ENCODE assay signal across 19 cellular contexts in the genomic region with DNA sequence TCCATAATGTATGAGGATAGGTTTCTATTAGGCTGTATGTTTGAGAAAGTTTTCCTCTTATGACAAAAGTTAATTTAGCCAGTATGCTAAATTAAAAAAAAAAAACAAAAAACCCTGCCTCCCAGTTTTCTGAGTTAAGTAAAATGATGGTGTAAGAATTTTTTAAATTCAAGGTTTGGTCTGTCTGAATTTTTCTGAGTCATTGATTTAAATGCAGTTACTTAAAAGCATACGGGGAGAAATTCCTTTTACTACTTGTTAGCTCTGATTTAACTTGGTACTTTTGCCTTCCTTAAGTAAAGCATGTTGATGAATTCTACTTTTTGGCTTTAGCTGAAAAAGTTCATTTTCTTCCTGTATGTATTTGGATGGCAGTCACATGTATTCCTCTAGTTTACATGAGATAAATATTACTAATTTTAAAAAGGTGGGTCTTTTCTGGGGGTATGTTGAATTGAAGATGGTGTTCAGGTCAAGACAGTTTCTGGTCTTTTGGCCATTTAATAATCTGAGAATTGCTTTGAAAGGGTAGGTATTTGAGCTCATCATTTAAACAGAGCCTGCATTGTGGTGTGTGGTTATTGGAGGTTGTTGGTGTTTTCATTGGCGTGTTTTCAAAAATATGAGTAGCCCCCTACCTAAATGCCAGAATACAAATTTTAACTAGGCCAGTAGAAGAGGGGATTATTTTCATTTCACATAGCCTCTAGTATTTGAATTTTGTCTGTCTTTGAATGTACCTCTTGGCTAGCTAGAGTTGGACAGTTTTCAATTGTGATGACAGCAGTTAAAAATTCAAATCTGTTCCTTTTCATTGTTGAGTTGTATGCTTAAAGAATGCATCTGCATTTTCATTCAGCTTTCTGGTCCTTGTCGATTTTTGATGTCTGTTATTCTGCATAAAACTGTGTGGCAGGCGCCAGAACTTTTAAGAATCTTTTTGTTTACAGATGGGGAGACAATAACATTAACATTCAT.
DNase-seq lines count a peak whose midpoint lies in the region; ATAC-seq, FAIRE-seq and TF ChIP-seq lines count a peak whose summit lies in the region.
"Had no signal": no experiment of that assay in that cellular context is flagged by ENCODE, and none has a peak within 500 bp of the region (broad histone marks: within the 10 kb centered on the region; RNA-seq: fewer than 3 reads in every experiment).

No MANE protein-coding gene starts in this region.

- H3K18ac ChIP-seq in H9 (ENCODE audit: insufficient read length, low read depth, low read length): no peak overlapping the region

- H3K9ac ChIP-seq in H9 (ENCODE audit: extremely low read depth, insufficient read length, low read length) (no peak overlapping the region), astrocyte (ENCODE audit: low read length) (no peak overlapping the region), smooth muscle cell (ENCODE audit: low read depth) (no peak overlapping the region)

- DNase-seq in H9 (no peak), astrocyte (ENCODE audit: low read depth) (peak; percentile 67), fibroblast of the aortic adventitia (ENCODE audit: low read depth) (peak; percentile 70), smooth muscle cell (lab: John Stamatoyannopoulos, UW; ENCODE audit: unreplicated experiment) (no peak), putamen (ENCODE audit: low spot score) (no peak), coronary artery (ENCODE audit: low spot score) (no peak)
- DNase-seq: activated CD4-positive, CD25-positive, alpha-beta regulatory T cell treated with anti-CD3 and anti-CD28 coated beads, Interleukin-2, amount 50 U/mL, for 72 hours; activated naive CD8-positive, alpha-beta T cell treated with anti-CD3 and anti-CD28 coated beads for 36 hours; dorsolateral prefrontal cortex; mucosa of descending colon; NCI-H1417 treated with DMSO at 0.1 percent for 48 hours; NCI-H510A treated with DMSO at 0.1 percent for 48 hours; PC-9; stimulated activated CD4-positive, alpha-beta T cell treated with anti-CD3 and anti-CD28 coated beads, Interleukin-4, amount 100 ng/mL, for 24 hours; uterus had no signal

- no peak overlapping the region for H3K4me2 ChIP-seq in H9 (ENCODE audit: insufficient read depth, insufficient read length, low read length)
- peak overlapping the region; percentile 21 for H3K4me2 ChIP-seq in astrocyte (ENCODE audit: low read length)
- H3K4me2 ChIP-seq in smooth muscle cell: peak overlapping the region; percentile 20
- H3K4me2 ChIP-seq: PC-9 had no signal

- H3K36me3 ChIP-seq in astrocyte (ENCODE audit: insufficient read depth, low read length) (no peaks in the 10 kb centered on the region), smooth muscle cell (ENCODE audit: low read depth) (no peaks in the 10 kb centered on the region)
- H3K36me3 ChIP-seq: gastroesophageal sphincter, uterus had no signal

- H2BK5ac ChIP-seq in H9 (ENCODE audit: insufficient read length, low read length): no peak overlapping the region

- H3K23ac ChIP-seq in H9 (ENCODE audit: insufficient read length, low read depth, low read length): no peak overlapping the region

- H3K4me3 Mint-ChIP-seq in H9 (no peak overlapping the region; a peak in 1 of 5 replicates), astrocyte (ENCODE audit: unreplicated experiment) (peak overlapping the region; percentile 35)
- H3K4me3 Mint-ChIP-seq: activated naive CD8-positive, alpha-beta T cell treated with anti-CD3 and anti-CD28 coated beads for 36 hours had no signal

- H3K27me3 Mint-ChIP-seq in H9 (ENCODE audit: low read depth) (no peaks in the 10 kb centered on the region), astrocyte (ENCODE audit: low read depth, unreplicated experiment) (no peaks in the 10 kb centered on the region)
- H3K27me3 Mint-ChIP-seq: activated naive CD8-positive, alpha-beta T cell treated with anti-CD3 and anti-CD28 coated beads for 36 hours had no signal

- H3K4ac ChIP-seq in H9 (ENCODE audit: low read depth, low read length): no peak overlapping the region

- H2AFZ ChIP-seq in H9 (ENCODE audit: low read length): no peak overlapping the region
- H2AFZ ChIP-seq in astrocyte (ENCODE audit: low read depth, low read length): no peak overlapping the region
- no peak overlapping the region for H2AFZ ChIP-seq in smooth muscle cell (ENCODE audit: low read depth)
- H2AFZ ChIP-seq: PC-9 had no signal

- no peak for ATAC-seq in HG03159 (IDR thresholded peaks at IDR 0.05; ENCODE audit: unreplicated experiment)
- ATAC-seq: gastroesophageal sphincter, K562, mucosa of descending colon had no signal

- no peak overlapping the region for H4K91ac ChIP-seq in H9 (ENCODE audit: insufficient read length, low read depth, low read length)

- H4K20me1 ChIP-seq in H9 (ENCODE audit: control insufficient read depth, insufficient read depth, insufficient read length): no peaks in the 10 kb centered on the region
- H4K20me1 ChIP-seq in astrocyte (ENCODE audit: insufficient read depth, low read length): peaks cover 58% of the 10 kb centered on the region
- H4K20me1 ChIP-seq in smooth muscle cell (ENCODE audit: low read depth): peaks cover 100% of the 10 kb centered on the region

- peak; percentile 86 for FAIRE-seq in astrocyte (lab: Jason Lieb, UNC)
- FAIRE-seq: GM18507, K562 had no signal

- H2AK5ac ChIP-seq in H9 (ENCODE audit: insufficient read length, low read length): no peak overlapping the region

- H3K27ac ChIP-seq in H9 (ENCODE audit: insufficient read length, low read depth, low read length) (no peak overlapping the region), astrocyte (ENCODE audit: low read depth, low read length) (peak overlapping the region; percentile 43), smooth muscle cell (ENCODE audit: low read depth) (no peak overlapping the region), coronary artery (no peak overlapping the region)
- H3K27ac ChIP-seq: dorsolateral prefrontal cortex, gastroesophageal sphincter, PC-9 had no signal

- H3K4me1 ChIP-seq in H9 (ENCODE audit: insufficient read depth, low read length) (peaks cover 2% of the 10 kb centered on the region; the same call in 1 of the 2 replicates), astrocyte (ENCODE audit: insufficient read depth, low read length) (no peaks in the 10 kb centered on the region), smooth muscle cell (ENCODE audit: low read depth) (peaks cover 8% of the 10 kb centered on the region)

- no peak overlapping the region for H3K56ac ChIP-seq in H9 (ENCODE audit: insufficient read length, low read depth, low read length)

- H3K79me2 ChIP-seq in H9 (ENCODE audit: insufficient read depth, low read length) (peaks cover 2% of the 10 kb centered on the region; the same call in 1 of the 2 replicates), astrocyte (ENCODE audit: insufficient read depth, low read length) (peaks cover 79% of the 10 kb centered on the region), smooth muscle cell (ENCODE audit: low read depth) (peaks cover 97% of the 10 kb centered on the region)

- H3K9me3 ChIP-seq in H9 (ENCODE audit: control insufficient read depth, low read depth, low read length) (no peaks in the 10 kb centered on the region), astrocyte (ENCODE audit: insufficient read depth, low read depth, low read length) (no peaks in the 10 kb centered on the region), smooth muscle cell (replicated peaks; ENCODE audit: low read depth) (no peaks in the 10 kb centered on the region)
- H3K9me3 ChIP-seq: gastroesophageal sphincter, mucosa of descending colon, uterus had no signal

- no peak overlapping the region for H3K14ac ChIP-seq in H9 (ENCODE audit: insufficient read depth, low read length)

- H3T11ph ChIP-seq in H9 (ENCODE audit: low read length): no peak overlapping the region

- H2BK15ac ChIP-seq in H9 (ENCODE audit: low read depth, low read length): no peak overlapping the region

- H3F3A ChIP-seq in smooth muscle cell (ENCODE audit: low read depth): no peaks in the 10 kb centered on the region

- TF ChIP-seq CTCF in H9 (conservative IDR thresholded peaks at IDR 0.05) (no peak), astrocyte (IDR thresholded peaks at IDR 0.05; ENCODE audit: insufficient read depth, low read depth, low read length) (no peak), fibroblast of the aortic adventitia (IDR thresholded peaks at IDR 0.05; ENCODE audit: insufficient read depth, low read length) (no peak), smooth muscle cell (IDR thresholded peaks at IDR 0.05; ENCODE audit: borderline replicate concordance, insufficient read depth, poor library complexity, severe bottlenecking) (no peak), coronary artery (IDR thresholded peaks at IDR 0.05) (no peak)

- no peak overlapping the region for H2BK12ac ChIP-seq in H9 (ENCODE audit: insufficient read length, low read depth, low read length)

- peaks cover 0 to 2% of the 10 kb centered on the region in 2 experiments; a peak in 4 of 5 replicates for H3K9me3 Mint-ChIP-seq in H9
- no peaks in the 10 kb centered on the region for H3K9me3 Mint-ChIP-seq in astrocyte (ENCODE audit: unreplicated experiment)
- H3K9me3 Mint-ChIP-seq: activated naive CD8-positive, alpha-beta T cell treated with anti-CD3 and anti-CD28 coated beads for 36 hours had no signal

- H3K4me1 Mint-ChIP-seq in H9 (peaks cover 60 to 65% of the 10 kb centered on the region in 2 experiments), astrocyte (ENCODE audit: low read depth, unreplicated experiment) (peaks cover 57% of the 10 kb centered on the region)

- H3K36me3 Mint-ChIP-seq in H9 (ENCODE audit: insufficient read depth in 1 of 3, low read depth in 3 of 3): peaks cover 2 to 3% (median 3%) of the 10 kb centered on the region in 3 experiments; a peak in 6 of 7 replicates
- no peaks in the 10 kb centered on the region for H3K36me3 Mint-ChIP-seq in astrocyte (ENCODE audit: low read depth, unreplicated experiment)

- no peak overlapping the region for H4K8ac ChIP-seq in H9 (replicated peaks; ENCODE audit: insufficient read length, low read depth, low read length)

- WGBS in H9 (ENCODE audit: extremely low coverage, insufficient read length, low lambda C conversion rate): no CpG with 5 or more reads among the region's 4 CpGs
- WGBS in smooth muscle cell (ENCODE audit: low lambda C conversion rate): 51% methylated on average over 4 of the region's 4 CpGs

- H3K79me1 ChIP-seq in H9 (ENCODE audit: insufficient read depth, low read depth, low read length, poor library complexity, severe bottlenecking): peaks cover 4% of the 10 kb centered on the region

- H4K5ac ChIP-seq in H9 (ENCODE audit: insufficient read length, low read depth, low read length): no peak overlapping the region

- no peak overlapping the region for H2BK20ac ChIP-seq in H9 (ENCODE audit: low read depth, low read length, poor library complexity, severe bottlenecking)

- no peaks in the 10 kb centered on the region for H3K23me2 ChIP-seq in H9 (ENCODE audit: insufficient read length, low read depth, low read length, poor library complexity, severe bottlenecking)

- no peak overlapping the region for H2BK120ac ChIP-seq in H9 (ENCODE audit: low read depth, low read length, poor library complexity, severe bottlenecking)

- no peak overlapping the region for H3K4me3 ChIP-seq in astrocyte (ENCODE audit: insufficient read depth, low read depth, low read length)
- no peak overlapping the region for H3K4me3 ChIP-seq in fibroblast of the aortic adventitia (ENCODE audit: low read depth, low read length)
- no peak overlapping the region for H3K4me3 ChIP-seq in smooth muscle cell
- no peak overlapping the region for H3K4me3 ChIP-seq in coronary artery
- H3K4me3 ChIP-seq: dorsolateral prefrontal cortex, gastroesophageal sphincter, K562, mucosa of descending colon, PC-9, uterus had no signal

- no peaks in the 10 kb centered on the region for H3K27me3 ChIP-seq in H9 (ENCODE audit: insufficient read depth, low read length)
- H3K27me3 ChIP-seq in astrocyte (ENCODE audit: insufficient read depth, low read length): no peaks in the 10 kb centered on the region
- H3K27me3 ChIP-seq in smooth muscle cell (ENCODE audit: low read depth): no peaks in the 10 kb centered on the region
- H3K27me3 ChIP-seq: dorsolateral prefrontal cortex, gastroesophageal sphincter, uterus had no signal

- H3K27ac Mint-ChIP-seq in H9: peak overlapping the region; percentile 13 to 82 (median 54); a peak in 6 of 7 replicates
- peak overlapping the region; percentile 18 for H3K27ac Mint-ChIP-seq in astrocyte (ENCODE audit: unreplicated experiment)
- H3K27ac Mint-ChIP-seq: activated naive CD8-positive, alpha-beta T cell treated with anti-CD3 and anti-CD28 coated beads for 36 hours had no signal

Comparison
In these comparisons a context has a peak if more than half of its experiments do, and no peak if none do; other contexts are left out.
1. DNase-seq: peak in astrocyte (single experiment) and fibroblast of the aortic adventitia (single experiment); none in H9 (single experiment), smooth muscle cell (single experiment), putamen (single experiment) and coronary artery (single experiment).